1 cellular context compared by ENCODE assay signal in the genomic region with DNA sequence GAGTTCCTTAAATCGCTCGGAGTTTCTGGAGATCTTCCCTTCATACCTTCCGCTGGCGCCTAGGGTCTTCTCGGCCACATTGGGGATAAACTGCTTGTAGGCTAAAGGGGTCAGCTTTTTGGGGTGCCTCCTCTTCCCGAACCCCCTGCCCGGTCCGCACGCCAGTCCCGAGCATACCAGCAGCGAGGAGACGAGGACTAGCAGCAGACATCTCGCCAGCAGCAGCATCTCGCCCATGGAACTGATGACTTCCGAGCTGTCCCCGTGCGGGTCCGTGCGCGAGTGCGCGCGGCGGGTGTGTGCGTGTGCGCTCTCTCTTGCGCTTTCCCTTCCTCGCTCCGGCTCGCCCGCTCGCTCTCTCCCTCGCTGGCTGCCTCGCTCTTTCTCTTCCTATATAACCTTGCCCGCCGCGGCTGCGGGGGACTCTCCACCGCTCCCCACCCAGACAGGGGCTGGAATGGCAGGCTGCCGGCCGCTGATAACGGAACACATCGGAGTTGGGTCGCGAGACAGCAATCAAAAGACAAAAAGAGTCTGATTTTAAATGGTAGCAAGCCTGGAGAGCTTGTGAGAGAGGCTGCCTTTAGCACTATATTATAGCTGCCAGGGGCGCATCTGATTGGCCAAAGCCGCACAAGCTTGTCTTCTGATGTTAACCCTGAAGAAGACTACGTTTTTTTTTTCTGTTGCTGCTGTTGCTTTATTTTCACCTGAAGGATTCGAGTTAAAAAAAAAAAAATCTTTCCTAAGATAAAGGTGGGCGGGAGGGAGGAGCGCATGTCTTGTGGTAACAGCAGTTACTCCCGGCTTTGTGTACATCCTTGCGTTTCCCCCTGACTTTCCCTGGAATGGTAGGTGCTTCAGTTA.
TF ChIP-seq lines count a peak whose summit lies in the region.

SHH (minus strand) TSS at position 569 of the 867 bp plus-strand sequence; CDS start at position 228, 341 bp downstream.

TF ChIP-seq in HEK293, 187 proteins besides CTCF, POLR2A, EP300 and RAD21 (continued from another document):
- TF ChIP-seq ZBTB10 (tag by site-specific recombination; IDR thresholded peaks at IDR 0.05) (peak; percentile 63; the same call in 1 of the 2 replicates), PATZ1 (tag by site-specific recombination; IDR thresholded peaks at IDR 0.05) (peak; percentile 20; the same call in 1 of the 2 replicates), PRDM10 (tag by site-specific recombination; IDR thresholded peaks at IDR 0.05) (peak; percentile 97), ZNF138 (tag by site-specific recombination; IDR thresholded peaks at IDR 0.05; ENCODE audit: borderline replicate concordance) (no peak), ZNF274 (IDR thresholded peaks at IDR 0.05; ENCODE audit: low read length) (no peak), ZNF274 (tag by site-specific recombination; IDR thresholded peaks at IDR 0.05; ENCODE audit: borderline replicate concordance) (no peak), ZNF600 (tag by site-specific recombination; IDR thresholded peaks at IDR 0.05) (0 out of 2 replicates have a peak, but pooled peaks have one; percentile 28), ZBTB26 (tag by site-specific recombination; optimal IDR thresholded peaks at IDR 0.05) (peak; percentile 96), PRDM1 (tag by site-specific recombination; IDR thresholded peaks at IDR 0.05) (peak; percentile 93), ZNF596 (tag by site-specific recombination; IDR thresholded peaks at IDR 0.05) (0 out of 2 replicates have a peak, but pooled peaks have one; percentile 8), ZBTB17 (tag by site-specific recombination; IDR thresholded peaks at IDR 0.05) (peak; percentile 71), ZNF626 (tag by site-specific recombination; IDR thresholded peaks at IDR 0.05) (no peak), ZNF341 (tag by site-specific recombination; IDR thresholded peaks at IDR 0.05; ENCODE audit: low read depth) (peak; percentile 89), ZNF335 (tag by site-specific recombination; conservative IDR thresholded peaks at IDR 0.05) (peak; percentile 20), ZNF184 (tag by site-specific recombination; IDR thresholded peaks at IDR 0.05) (no peak)
- TF ChIP-seq, protein P1, sequence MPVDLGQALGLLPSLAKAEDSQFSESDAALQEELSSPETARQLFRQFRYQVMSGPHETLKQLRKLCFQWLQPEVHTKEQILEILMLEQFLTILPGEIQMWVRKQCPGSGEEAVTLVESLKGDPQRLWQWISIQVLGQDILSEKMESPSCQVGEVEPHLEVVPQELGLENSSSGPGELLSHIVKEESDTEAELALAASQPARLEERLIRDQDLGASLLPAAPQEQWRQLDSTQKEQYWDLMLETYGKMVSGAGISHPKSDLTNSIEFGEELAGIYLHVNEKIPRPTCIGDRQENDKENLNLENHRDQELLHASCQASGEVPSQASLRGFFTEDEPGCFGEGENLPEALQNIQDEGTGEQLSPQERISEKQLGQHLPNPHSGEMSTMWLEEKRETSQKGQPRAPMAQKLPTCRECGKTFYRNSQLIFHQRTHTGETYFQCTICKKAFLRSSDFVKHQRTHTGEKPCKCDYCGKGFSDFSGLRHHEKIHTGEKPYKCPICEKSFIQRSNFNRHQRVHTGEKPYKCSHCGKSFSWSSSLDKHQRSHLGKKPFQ (tag by site-specific recombination; IDR thresholded peaks at IDR 0.05), result no peak
